In the genomic region with DNA sequence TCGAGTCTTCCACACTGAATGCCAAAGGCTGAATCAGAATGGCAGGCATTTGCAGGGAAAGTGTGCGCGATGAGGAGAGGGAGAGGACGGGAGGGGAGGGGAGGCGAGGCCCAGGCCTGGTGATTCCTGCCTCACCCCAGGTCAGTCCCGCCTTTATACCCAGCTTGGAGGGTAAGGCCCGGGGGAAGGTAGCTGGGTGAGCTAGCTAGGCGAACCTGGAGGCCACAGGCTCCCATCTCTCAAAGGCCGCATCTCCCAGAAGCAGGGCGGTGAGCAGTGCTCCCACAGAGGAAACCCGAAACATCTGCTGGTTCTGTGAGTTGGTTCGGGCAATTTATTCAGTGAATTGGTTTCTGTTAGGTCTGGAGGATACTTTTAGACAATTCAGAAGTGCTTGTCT, we compare ENCODE assay signal across 1 cellular context.
TF ChIP-seq lines count a peak whose summit lies in the region.

No MANE protein-coding gene starts in this region.

TF ChIP-seq in GM23338, 12 proteins besides CTCF, POLR2A, EP300 and RAD21 (continued from another document):
- TF ChIP-seq, protein P1, sequence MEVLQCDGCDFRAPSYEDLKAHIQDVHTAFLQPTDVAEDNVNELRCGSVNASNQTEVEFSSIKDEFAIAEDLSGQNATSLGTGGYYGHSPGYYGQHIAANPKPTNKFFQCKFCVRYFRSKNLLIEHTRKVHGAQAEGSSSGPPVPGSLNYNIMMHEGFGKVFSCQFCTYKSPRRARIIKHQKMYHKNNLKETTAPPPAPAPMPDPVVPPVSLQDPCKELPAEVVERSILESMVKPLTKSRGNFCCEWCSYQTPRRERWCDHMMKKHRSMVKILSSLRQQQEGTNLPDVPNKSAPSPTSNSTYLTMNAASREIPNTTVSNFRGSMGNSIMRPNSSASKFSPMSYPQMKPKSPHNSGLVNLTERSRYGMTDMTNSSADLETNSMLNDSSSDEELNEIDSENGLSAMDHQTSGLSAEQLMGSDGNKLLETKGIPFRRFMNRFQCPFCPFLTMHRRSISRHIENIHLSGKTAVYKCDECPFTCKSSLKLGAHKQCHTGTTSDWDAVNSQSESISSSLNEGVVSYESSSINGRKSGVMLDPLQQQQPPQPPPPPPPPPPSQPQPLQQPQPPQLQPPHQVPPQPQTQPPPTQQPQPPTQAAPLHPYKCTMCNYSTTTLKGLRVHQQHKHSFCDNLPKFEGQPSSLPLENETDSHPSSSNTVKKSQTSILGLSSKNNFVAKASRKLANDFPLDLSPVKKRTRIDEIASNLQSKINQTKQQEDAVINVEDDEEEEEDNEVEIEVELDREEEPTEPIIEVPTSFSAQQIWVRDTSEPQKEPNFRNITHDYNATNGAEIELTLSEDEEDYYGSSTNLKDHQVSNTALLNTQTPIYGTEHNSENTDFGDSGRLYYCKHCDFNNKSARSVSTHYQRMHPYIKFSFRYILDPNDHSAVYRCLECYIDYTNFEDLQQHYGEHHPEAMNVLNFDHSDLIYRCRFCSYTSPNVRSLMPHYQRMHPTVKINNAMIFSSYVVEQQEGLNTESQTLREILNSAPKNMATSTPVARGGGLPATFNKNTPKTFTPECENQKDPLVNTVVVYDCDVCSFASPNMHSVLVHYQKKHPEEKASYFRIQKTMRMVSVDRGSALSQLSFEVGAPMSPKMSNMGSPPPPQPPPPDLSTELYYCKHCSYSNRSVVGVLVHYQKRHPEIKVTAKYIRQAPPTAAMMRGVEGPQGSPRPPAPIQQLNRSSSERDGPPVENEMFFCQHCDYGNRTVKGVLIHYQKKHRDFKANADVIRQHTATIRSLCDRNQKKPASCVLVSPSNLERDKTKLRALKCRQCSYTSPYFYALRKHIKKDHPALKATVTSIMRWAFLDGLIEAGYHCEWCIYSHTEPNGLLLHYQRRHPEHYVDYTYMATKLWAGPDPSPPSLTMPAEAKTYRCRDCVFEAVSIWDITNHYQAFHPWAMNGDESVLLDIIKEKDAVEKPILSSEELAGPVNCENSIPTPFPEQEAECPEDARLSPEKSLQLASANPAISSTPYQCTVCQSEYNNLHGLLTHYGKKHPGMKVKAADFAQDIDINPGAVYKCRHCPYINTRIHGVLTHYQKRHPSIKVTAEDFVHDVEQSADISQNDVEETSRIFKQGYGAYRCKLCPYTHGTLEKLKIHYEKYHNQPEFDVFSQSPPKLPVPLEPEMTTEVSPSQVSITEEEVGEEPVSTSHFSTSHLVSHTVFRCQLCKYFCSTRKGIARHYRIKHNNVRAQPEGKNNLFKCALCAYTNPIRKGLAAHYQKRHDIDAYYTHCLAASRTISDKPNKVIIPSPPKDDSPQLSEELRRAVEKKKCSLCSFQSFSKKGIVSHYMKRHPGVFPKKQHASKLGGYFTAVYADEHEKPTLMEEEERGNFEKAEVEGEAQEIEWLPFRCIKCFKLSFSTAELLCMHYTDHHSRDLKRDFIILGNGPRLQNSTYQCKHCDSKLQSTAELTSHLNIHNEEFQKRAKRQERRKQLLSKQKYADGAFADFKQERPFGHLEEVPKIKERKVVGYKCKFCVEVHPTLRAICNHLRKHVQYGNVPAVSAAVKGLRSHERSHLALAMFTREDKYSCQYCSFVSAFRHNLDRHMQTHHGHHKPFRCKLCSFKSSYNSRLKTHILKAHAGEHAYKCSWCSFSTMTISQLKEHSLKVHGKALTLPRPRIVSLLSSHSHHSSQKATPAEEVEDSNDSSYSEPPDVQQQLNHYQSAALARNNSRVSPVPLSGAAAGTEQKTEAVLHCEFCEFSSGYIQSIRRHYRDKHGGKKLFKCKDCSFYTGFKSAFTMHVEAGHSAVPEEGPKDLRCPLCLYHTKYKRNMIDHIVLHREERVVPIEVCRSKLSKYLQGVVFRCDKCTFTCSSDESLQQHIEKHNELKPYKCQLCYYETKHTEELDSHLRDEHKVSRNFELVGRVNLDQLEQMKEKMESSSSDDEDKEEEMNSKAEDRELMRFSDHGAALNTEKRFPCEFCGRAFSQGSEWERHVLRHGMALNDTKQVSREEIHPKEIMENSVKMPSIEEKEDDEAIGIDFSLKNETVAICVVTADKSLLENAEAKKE (CRISPR knock-in tag; IDR thresholded peaks at IDR 0.05), result no peak
- TF ChIP-seq, protein P2, sequence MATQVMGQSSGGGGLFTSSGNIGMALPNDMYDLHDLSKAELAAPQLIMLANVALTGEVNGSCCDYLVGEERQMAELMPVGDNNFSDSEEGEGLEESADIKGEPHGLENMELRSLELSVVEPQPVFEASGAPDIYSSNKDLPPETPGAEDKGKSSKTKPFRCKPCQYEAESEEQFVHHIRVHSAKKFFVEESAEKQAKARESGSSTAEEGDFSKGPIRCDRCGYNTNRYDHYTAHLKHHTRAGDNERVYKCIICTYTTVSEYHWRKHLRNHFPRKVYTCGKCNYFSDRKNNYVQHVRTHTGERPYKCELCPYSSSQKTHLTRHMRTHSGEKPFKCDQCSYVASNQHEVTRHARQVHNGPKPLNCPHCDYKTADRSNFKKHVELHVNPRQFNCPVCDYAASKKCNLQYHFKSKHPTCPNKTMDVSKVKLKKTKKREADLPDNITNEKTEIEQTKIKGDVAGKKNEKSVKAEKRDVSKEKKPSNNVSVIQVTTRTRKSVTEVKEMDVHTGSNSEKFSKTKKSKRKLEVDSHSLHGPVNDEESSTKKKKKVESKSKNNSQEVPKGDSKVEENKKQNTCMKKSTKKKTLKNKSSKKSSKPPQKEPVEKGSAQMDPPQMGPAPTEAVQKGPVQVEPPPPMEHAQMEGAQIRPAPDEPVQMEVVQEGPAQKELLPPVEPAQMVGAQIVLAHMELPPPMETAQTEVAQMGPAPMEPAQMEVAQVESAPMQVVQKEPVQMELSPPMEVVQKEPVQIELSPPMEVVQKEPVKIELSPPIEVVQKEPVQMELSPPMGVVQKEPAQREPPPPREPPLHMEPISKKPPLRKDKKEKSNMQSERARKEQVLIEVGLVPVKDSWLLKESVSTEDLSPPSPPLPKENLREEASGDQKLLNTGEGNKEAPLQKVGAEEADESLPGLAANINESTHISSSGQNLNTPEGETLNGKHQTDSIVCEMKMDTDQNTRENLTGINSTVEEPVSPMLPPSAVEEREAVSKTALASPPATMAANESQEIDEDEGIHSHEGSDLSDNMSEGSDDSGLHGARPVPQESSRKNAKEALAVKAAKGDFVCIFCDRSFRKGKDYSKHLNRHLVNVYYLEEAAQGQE (IDR thresholded peaks at IDR 0.05; ENCODE audit: unreplicated experiment), result no peak
TF ChIP-seq in GM23338: peak in this region for 0.
